Comparison of ENCODE assay signal across 13 cellular contexts in the genomic region with DNA sequence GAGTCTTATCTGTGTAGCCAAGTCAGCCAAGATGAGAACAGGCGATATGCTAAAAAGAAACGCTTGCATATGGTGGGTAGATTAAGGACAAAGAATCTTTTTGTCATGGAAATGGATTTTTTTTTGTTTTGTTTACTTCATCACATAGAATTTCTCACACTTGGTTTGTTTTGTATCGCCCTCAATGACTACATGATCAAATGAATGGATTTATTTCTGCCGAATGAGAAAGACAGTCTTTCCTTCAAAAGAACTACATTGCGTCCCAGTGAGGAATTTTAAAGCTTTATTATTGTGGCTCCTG. TPM values are rescaled to one million over a fixed set of nuclear protein-coding genes. Genes with fewer than 3 reads are reported as not detected.
A peak's percentile ranks its signal among the peaks of the same experiment; 100 is the strongest.
DNase-seq lines count a peak whose midpoint lies in the region; ATAC-seq and TF ChIP-seq lines count a peak whose summit lies in the region.
"Had no signal": no experiment of that assay in that cellular context is flagged by ENCODE, and none has a peak within 500 bp of the region (broad histone marks: within the 10 kb centered on the region; RNA-seq: fewer than 3 reads in every experiment).

No MANE protein-coding gene starts in this region.

- peaks cover 75% of the 10 kb centered on the region for H3K27me3 Mint-ChIP-seq in activated naive CD4-positive, alpha-beta T cell treated with anti-CD3 and anti-CD28 coated beads, Interleukin-2, amount 10 ng/mL, durations not matched to agents 7 days and 5 days
- H3K27me3 Mint-ChIP-seq in activated T-cell treated with anti-CD3 and anti-CD28 coated beads, Interleukin-2, amount 50 U/mL, for 72 hours (ENCODE audit: low read depth): peaks cover 72% of the 10 kb centered on the region

- 3% methylated on average over 5 of the region's 5 CpGs for WGBS in smooth muscle cell (ENCODE audit: low lambda C conversion rate)

- peak overlapping the region; percentile 43 for H3K4me3 Mint-ChIP-seq in activated naive CD4-positive, alpha-beta T cell treated with anti-CD3 and anti-CD28 coated beads, Interleukin-2, amount 10 ng/mL, durations not matched to agents 7 days and 5 days
- peak overlapping the region; percentile 18 to 55 for H3K4me3 Mint-ChIP-seq in activated T-cell treated with anti-CD3 and anti-CD28 coated beads, Interleukin-2, amount 50 U/mL, for 72 hours
- H3K4me3 Mint-ChIP-seq: stimulated activated memory B cell treated with anti-CD40 and anti-IgM and Interleukin-4, amounts not matched to agents 10 μg/mL and 1 μg/mL and 100 μg/mL, for 72 hours had no signal

- H3K4me1 Mint-ChIP-seq in activated naive CD4-positive, alpha-beta T cell treated with anti-CD3 and anti-CD28 coated beads, Interleukin-2, amount 10 ng/mL, durations not matched to agents 7 days and 5 days: peaks cover 8% of the 10 kb centered on the region
- H3K4me1 Mint-ChIP-seq in activated T-cell treated with anti-CD3 and anti-CD28 coated beads, Interleukin-2, amount 50 U/mL, for 72 hours (ENCODE audit: low read depth): peaks cover 34% of the 10 kb centered on the region

- peaks cover 61% of the 10 kb centered on the region for H3K27me3 ChIP-seq in iPS-18a (ENCODE audit: control insufficient read depth, insufficient read depth, low read length)
- H3K27me3 ChIP-seq in smooth muscle cell (ENCODE audit: low read depth): peaks cover 72% of the 10 kb centered on the region

- H3K4me2 ChIP-seq in smooth muscle cell: peak overlapping the region; percentile 85

- H3K79me2 ChIP-seq in smooth muscle cell (ENCODE audit: low read depth): peaks cover 9% of the 10 kb centered on the region

- H3K9ac ChIP-seq in iPS-18a (ENCODE audit: low read length): peak overlapping the region; percentile 77
- no peak overlapping the region for H3K9ac ChIP-seq in smooth muscle cell (ENCODE audit: low read depth)

- H3K9me3 ChIP-seq in iPS-18a (ENCODE audit: control insufficient read depth, low read depth, low read length) (no peaks in the 10 kb centered on the region), smooth muscle cell (replicated peaks; ENCODE audit: low read depth) (no peaks in the 10 kb centered on the region)
- H3K9me3 ChIP-seq: esophagus squamous epithelium had no signal

- H3K36me3 ChIP-seq in iPS-18a (ENCODE audit: control insufficient read depth, low read depth, low read length) (no peaks in the 10 kb centered on the region), smooth muscle cell (ENCODE audit: low read depth) (no peaks in the 10 kb centered on the region)
- H3K36me3 ChIP-seq: esophagus squamous epithelium had no signal

- no peaks in the 10 kb centered on the region for H4K20me1 ChIP-seq in smooth muscle cell (ENCODE audit: low read depth)

- no peak for ATAC-seq in activated T-cell treated with anti-CD3 and anti-CD28 coated beads, Interleukin-2, amount 50 U/mL, for 72 hours (replicated peaks in 1 of 2)
- ATAC-seq: activated CD4-positive, CD25-positive, alpha-beta regulatory T cell treated with anti-CD3 and anti-CD28 coated beads, Interleukin-2, amount 50 U/mL, for 24 hours; stimulated activated memory B cell treated with anti-CD40 and anti-IgM and Interleukin-4, amounts not matched to agents 10 μg/mL and 1 μg/mL and 100 μg/mL, for 72 hours had no signal

- DNase-seq in activated naive CD4-positive, alpha-beta T cell treated with anti-CD3 and anti-CD28 coated beads, Interleukin-2, amount 10 ng/mL, durations not matched to agents 7 days and 5 days: no peak
- no peak for DNase-seq in activated naive CD4-positive, alpha-beta T cell (lab: John Stamatoyannopoulos, UW)
- DNase-seq in activated T-cell treated with anti-CD3 and anti-CD28 coated beads, Interleukin-2, amount 50 U/mL, for 72 hours: no peak
- DNase-seq in smooth muscle cell (lab: John Stamatoyannopoulos, UW; ENCODE audit: unreplicated experiment) (no peak), mucosa of gallbladder (ENCODE audit: low spot score) (no peak), AG20443 (ENCODE audit: low spot score) (no peak), NOMO-1 treated with DMSO at 0.1 percent for 48 hours (lab: John Stamatoyannopoulos, UW; ENCODE audit: unreplicated experiment) (no peak)
- DNase-seq: esophagus squamous epithelium; MM.1S; stimulated activated CD4-positive, alpha-beta T cell treated with anti-CD3 and anti-CD28 coated beads, Interleukin-4, amount 100 ng/mL, for 1 hour had no signal

- peaks cover 3% of the 10 kb centered on the region for H3K9me3 Mint-ChIP-seq in activated naive CD4-positive, alpha-beta T cell treated with anti-CD3 and anti-CD28 coated beads, Interleukin-2, amount 10 ng/mL, durations not matched to agents 7 days and 5 days
- no peaks in the 10 kb centered on the region for H3K9me3 Mint-ChIP-seq in activated T-cell treated with anti-CD3 and anti-CD28 coated beads, Interleukin-2, amount 50 U/mL, for 72 hours

- H3K27ac Mint-ChIP-seq in activated naive CD4-positive, alpha-beta T cell treated with anti-CD3 and anti-CD28 coated beads, Interleukin-2, amount 10 ng/mL, durations not matched to agents 7 days and 5 days: peak overlapping the region; percentile 45
- peak overlapping the region; percentile 1 for H3K27ac Mint-ChIP-seq in activated T-cell treated with anti-CD3 and anti-CD28 coated beads, Interleukin-2, amount 50 U/mL, for 72 hours
- H3K27ac Mint-ChIP-seq: stimulated activated memory B cell treated with anti-CD40 and anti-IgM and Interleukin-4, amounts not matched to agents 10 μg/mL and 1 μg/mL and 100 μg/mL, for 72 hours had no signal

- peak overlapping the region; percentile 81 for H3K4me3 ChIP-seq in iPS-18a (ENCODE audit: low read length)
- H3K4me3 ChIP-seq in smooth muscle cell: peak overlapping the region; percentile 62

- no peak for TF ChIP-seq CTCF in smooth muscle cell (IDR thresholded peaks at IDR 0.05; ENCODE audit: borderline replicate concordance, insufficient read depth, poor library complexity, severe bottlenecking)

- peaks cover 52% of the 10 kb centered on the region for H3K4me1 ChIP-seq in iPS-18a (ENCODE audit: control insufficient read depth, low read depth, low read length)
- peaks cover 56% of the 10 kb centered on the region for H3K4me1 ChIP-seq in smooth muscle cell (ENCODE audit: low read depth)

- no peaks in the 10 kb centered on the region for H3F3A ChIP-seq in smooth muscle cell (ENCODE audit: low read depth)

- peaks cover 7% of the 10 kb centered on the region for H3K36me3 Mint-ChIP-seq in activated naive CD4-positive, alpha-beta T cell treated with anti-CD3 and anti-CD28 coated beads, Interleukin-2, amount 10 ng/mL, durations not matched to agents 7 days and 5 days
- H3K36me3 Mint-ChIP-seq in activated T-cell treated with anti-CD3 and anti-CD28 coated beads, Interleukin-2, amount 50 U/mL, for 72 hours (ENCODE audit: insufficient read depth in 2 of 2): peaks cover 0 to 7% of the 10 kb centered on the region in 2 donors
- H3K36me3 Mint-ChIP-seq: stimulated activated memory B cell treated with anti-CD40 and anti-IgM and Interleukin-4, amounts not matched to agents 10 μg/mL and 1 μg/mL and 100 μg/mL, for 72 hours had no signal

- CTCF ChIA-PET in activated naive CD4-positive, alpha-beta T cell treated with anti-CD3 and anti-CD28 coated beads, Interleukin-2, amount 10 ng/mL, durations not matched to agents 7 days and 5 days (lab: Charles Lee): no interaction called here

- H2AFZ ChIP-seq in smooth muscle cell (ENCODE audit: low read depth): peak overlapping the region; percentile 91

- H3K27ac ChIP-seq in iPS-18a (ENCODE audit: low read length): peak overlapping the region; percentile 35
- no peak overlapping the region for H3K27ac ChIP-seq in smooth muscle cell (ENCODE audit: low read depth)
- H3K27ac ChIP-seq: esophagus squamous epithelium had no signal

RNA-seq across cellular contexts. Expression of gene SALL3, which starts 2.0 kb away (rescaled TPM):
- not detected for total RNA-seq in activated T-cell treated with anti-CD3 and anti-CD28 coated beads, Interleukin-2, amount 50 U/mL, for 72 hours
- total RNA-seq in smooth muscle cell (0.81 and 3.2 TPM in 2 replicates), mucosa of gallbladder (0.17 TPM)
- 1.00 and 1.2 TPM in 2 replicates for polyA plus RNA-seq in smooth muscle cell
- total RNA-seq: esophagus squamous epithelium had no signal
